Comparison of ENCODE assay signal across 9 cellular contexts in genomic region chr9:14441976-14442651, GRCh38.
DNase-seq lines count a peak whose midpoint lies in the region; FAIRE-seq and TF ChIP-seq lines count a peak whose summit lies in the region.
"Had no signal": no experiment of that assay in that cellular context is flagged by ENCODE, and none has a peak within 500 bp of the region (broad histone marks: within the 10 kb centered on the region; RNA-seq: fewer than 3 reads in every experiment).

No MANE protein-coding gene starts in this region.

- no peak overlapping the region for H3K4me3 Mint-ChIP-seq in activated T-helper 1 cell treated with anti-CD3 and anti-CD28 coated beads, Interleukin-12 subunit alpha, Interleukin-12 subunit beta, Interleukin-2, Interleukin-4 antibody, amounts not matched to agents 30 ng/mL and 10 ng/mL and 1 ng/mL, durations not matched to agents 14 hours and 24 hours and 36 hours

- H3K27me3 ChIP-seq in bronchial epithelial cell (ENCODE audit: control insufficient read depth, insufficient read depth, low read length) (no peaks in the 10 kb centered on the region), small intestine (ENCODE audit: control insufficient read depth in 2 of 2, insufficient read depth in 2 of 2, low read length in 2 of 2) (peaks cover 0 to 2% of the 10 kb centered on the region in 2 donors)
- H3K27me3 ChIP-seq: SJSA1 had no signal

- no peaks in the 10 kb centered on the region for H3K9me3 Mint-ChIP-seq in activated T-helper 1 cell treated with anti-CD3 and anti-CD28 coated beads, Interleukin-12 subunit alpha, Interleukin-12 subunit beta, Interleukin-2, Interleukin-4 antibody, amounts not matched to agents 30 ng/mL and 10 ng/mL and 1 ng/mL, durations not matched to agents 14 hours and 24 hours and 36 hours

- FAIRE-seq in bronchial epithelial cell (lab: Jason Lieb, UNC): no peak
- FAIRE-seq in small intestine (lab: Jason Lieb, UNC): no peak

- no peaks in the 10 kb centered on the region for H3K4me1 ChIP-seq in small intestine (ENCODE audit: control insufficient read depth in 2 of 2, insufficient read depth in 1 of 2, low read depth in 1 of 2, low read length in 1 of 2)

- H3K27me3 Mint-ChIP-seq in activated T-helper 1 cell treated with anti-CD3 and anti-CD28 coated beads, Interleukin-12 subunit alpha, Interleukin-12 subunit beta, Interleukin-2, Interleukin-4 antibody, amounts not matched to agents 30 ng/mL and 10 ng/mL and 1 ng/mL, durations not matched to agents 14 hours and 24 hours and 36 hours (ENCODE audit: insufficient read depth): peaks cover 4% of the 10 kb centered on the region

- TF ChIP-seq CTCF in bronchial epithelial cell (IDR thresholded peaks at IDR 0.05; ENCODE audit: insufficient read depth, low read length, severe bottlenecking): peak; percentile 7

- H3K27ac ChIP-seq in small intestine (ENCODE audit: low read depth in 1 of 2, low read length in 1 of 2): no peak overlapping the region
- H3K27ac ChIP-seq: SJSA1 had no signal

- no peak overlapping the region for H3K27ac Mint-ChIP-seq in activated T-helper 1 cell treated with anti-CD3 and anti-CD28 coated beads, Interleukin-12 subunit alpha, Interleukin-12 subunit beta, Interleukin-2, Interleukin-4 antibody, amounts not matched to agents 30 ng/mL and 10 ng/mL and 1 ng/mL, durations not matched to agents 14 hours and 24 hours and 36 hours

- no peaks in the 10 kb centered on the region for H3K9me3 ChIP-seq in small intestine (ENCODE audit: control insufficient read depth, low read depth)
- H3K9me3 ChIP-seq: SJSA1 had no signal

- 77 to 89% (median 78%) methylated on average over 10 of the region's 10 CpGs for WGBS in small intestine, 3 donors

- intact Hi-C loops in activated T-helper 1 cell treated with anti-CD3 and anti-CD28 coated beads, Interleukin-12 subunit alpha, Interleukin-12 subunit beta, Interleukin-2, Interleukin-4 antibody, amounts not matched to agents 30 ng/mL and 10 ng/mL and 1 ng/mL, durations not matched to agents 14 hours and 24 hours and 36 hours (cut with micrococcal nuclease): no loop called here

- DNase-seq in NCI-H748 (lab: John Stamatoyannopoulos, UW; ENCODE audit: unreplicated experiment): peak; percentile 15
- no peak for DNase-seq in NCI-H748 treated with DMSO at 0.1 percent for 48 hours (lab: John Stamatoyannopoulos, UW)
- DNase-seq in LoVo (ENCODE audit: low spot score): peak; percentile 38
- DNase-seq in bronchial epithelial cell (ENCODE audit: low read depth): no peak
- peak; percentile 14 for DNase-seq in small intestine
- DNase-seq in activated T-helper 1 cell treated with anti-CD3 and anti-CD28 coated beads, Interleukin-12 subunit alpha, Interleukin-12 subunit beta, Interleukin-2, Interleukin-4 antibody, amounts not matched to agents 30 ng/mL and 10 ng/mL and 1 ng/mL, durations not matched to agents 14 hours and 24 hours and 36 hours (ENCODE audit: low spot score): no peak
- DNase-seq in NCI-H1092 treated with DMSO at 0.1 percent for 48 hours (lab: John Stamatoyannopoulos, UW): no peak
- DNase-seq in central memory CD4-positive, alpha-beta T cell: no peak

- H3K4me3 ChIP-seq in bronchial epithelial cell (ENCODE audit: low read depth, low read length) (no peak overlapping the region), small intestine (ENCODE audit: low read depth in 1 of 2, low read length in 2 of 2) (no peak overlapping the region)
- H3K4me3 ChIP-seq: SJSA1 had no signal

- H3K4me1 Mint-ChIP-seq in activated T-helper 1 cell treated with anti-CD3 and anti-CD28 coated beads, Interleukin-12 subunit alpha, Interleukin-12 subunit beta, Interleukin-2, Interleukin-4 antibody, amounts not matched to agents 30 ng/mL and 10 ng/mL and 1 ng/mL, durations not matched to agents 14 hours and 24 hours and 36 hours (ENCODE audit: low read depth): no peaks in the 10 kb centered on the region

- H3K36me3 Mint-ChIP-seq in activated T-helper 1 cell treated with anti-CD3 and anti-CD28 coated beads, Interleukin-12 subunit alpha, Interleukin-12 subunit beta, Interleukin-2, Interleukin-4 antibody, amounts not matched to agents 30 ng/mL and 10 ng/mL and 1 ng/mL, durations not matched to agents 14 hours and 24 hours and 36 hours (ENCODE audit: low read depth): no peaks in the 10 kb centered on the region

- no peaks in the 10 kb centered on the region for H3K36me3 ChIP-seq in bronchial epithelial cell (ENCODE audit: control insufficient read depth, insufficient read depth, low read length)
- no peaks in the 10 kb centered on the region for H3K36me3 ChIP-seq in small intestine (ENCODE audit: control insufficient read depth in 2 of 2, insufficient read depth in 2 of 2, low read length in 2 of 2)
- H3K36me3 ChIP-seq: SJSA1 had no signal

Comparison
In these comparisons a context has a peak if more than half of its experiments do, and no peak if none do; other contexts are left out.
1. DNase-seq: peak in NCI-H748 (single experiment), LoVo (single experiment) and small intestine (single experiment); none in NCI-H748 treated with DMSO at 0.1 percent for 48 hours (single experiment), bronchial epithelial cell (single experiment), activated T-helper 1 cell treated with anti-CD3 and anti-CD28 coated beads, Interleukin-12 subunit alpha, Interleukin-12 subunit beta, Interleukin-2, Interleukin-4 antibody, amounts not matched to agents 30 ng/mL and 10 ng/mL and 1 ng/mL, durations not matched to agents 14 hours and 24 hours and 36 hours (single experiment), NCI-H1092 treated with DMSO at 0.1 percent for 48 hours (single experiment) and central memory CD4-positive, alpha-beta T cell (single experiment).